ENCODE assay signal across 1 cellular context in the genomic region with DNA sequence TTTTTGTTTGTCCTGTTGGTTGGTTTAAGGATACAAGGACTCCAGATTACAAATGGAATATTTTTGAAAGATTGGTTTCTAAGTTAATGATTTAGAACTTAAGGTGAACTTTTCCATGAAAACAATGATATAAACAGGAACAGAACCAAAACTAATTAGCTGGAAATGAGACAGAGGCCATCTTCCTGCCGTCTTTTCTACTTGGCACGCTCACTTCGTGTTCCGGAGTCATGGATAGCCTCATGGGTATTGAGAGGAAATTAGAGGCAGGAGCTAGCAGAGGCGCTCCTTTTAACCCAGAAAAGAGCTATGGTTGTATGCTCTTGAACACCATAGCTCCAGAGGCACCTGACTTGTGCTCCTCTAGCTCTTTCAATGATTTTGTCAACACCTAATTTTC.
TF ChIP-seq lines count a peak whose summit lies in the region.

No MANE protein-coding gene starts in this region.

TF ChIP-seq in endothelial cell of umbilical vein, 7 proteins besides CTCF, POLR2A, EP300 and RAD21:
- TF ChIP-seq JUN (IDR thresholded peaks at IDR 0.05; ENCODE audit: borderline replicate concordance, insufficient read depth, insufficient read length, low read depth), result no peak
- TF ChIP-seq, protein P1, sequence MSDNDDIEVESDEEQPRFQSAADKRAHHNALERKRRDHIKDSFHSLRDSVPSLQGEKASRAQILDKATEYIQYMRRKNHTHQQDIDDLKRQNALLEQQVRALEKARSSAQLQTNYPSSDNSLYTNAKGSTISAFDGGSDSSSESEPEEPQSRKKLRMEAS (IDR thresholded peaks at IDR 0.05; ENCODE audit: insufficient read depth, insufficient read length), result no peak
- no peak for TF ChIP-seq EZH2 (IDR thresholded peaks at IDR 0.05; ENCODE audit: borderline replicate concordance, low read depth, low read length, severe bottlenecking)
- TF ChIP-seq POLR2AphosphoS5 (IDR thresholded peaks at IDR 0.05; ENCODE audit: insufficient read depth, low read depth, low read length), result no peak
- no peak for TF ChIP-seq FOS (IDR thresholded peaks at IDR 0.05; ENCODE audit: borderline replicate concordance, insufficient read depth, low read length)
- no peak for TF ChIP-seq MYC (IDR thresholded peaks at IDR 0.05; ENCODE audit: low read depth, low read length)
